16 cellular contexts compared by ENCODE assay signal in genomic region chr11:17171342-17171741, GRCh38. TPM values are rescaled to one million over a fixed set of nuclear protein-coding genes. Genes with fewer than 3 reads are reported as not detected.
DNase-seq lines count a peak whose midpoint lies in the region; ATAC-seq and TF ChIP-seq lines count a peak whose summit lies in the region.
"Had no signal": no experiment of that assay in that cellular context is flagged by ENCODE, and none has a peak within 500 bp of the region (broad histone marks: within the 10 kb centered on the region; RNA-seq: fewer than 3 reads in every experiment).

No MANE protein-coding gene starts in this region.

- CTCF ChIA-PET in activated CD4-positive, alpha-beta memory T cell treated with anti-CD3 and anti-CD28 coated beads for 36 hours (lab: Charles Lee) = no interaction called here

- H3K36me3 ChIP-seq in endodermal cell (ENCODE audit: control insufficient read depth, insufficient read depth, low read length) = peaks cover 41% of the 10 kb centered on the region

- peak; percentile 73 for DNase-seq in AG10803 (ENCODE audit: low read depth)
- peak; percentile 64 for DNase-seq in NCI-H226
- DNase-seq in endodermal cell = no peak
- DNase-seq in mesothelial cell of epicardium (ENCODE audit: low spot score in 2 of 2, unreplicated experiment in 2 of 2) = no peak
- no peak for DNase-seq in activated gamma-delta T cell (lab: John Stamatoyannopoulos, UW)
- no peak for DNase-seq in activated CD4-positive, alpha-beta memory T cell treated with anti-CD3 and anti-CD28 coated beads for 36 hours
- no peak for DNase-seq in activated naive CD4-positive, alpha-beta T cell treated with anti-CD3 and anti-CD28 coated beads, Interleukin-2, amount 50 U/mL, for 72 hours (ENCODE audit: low spot score in 2 of 2)
- DNase-seq in NCI-H82 treated with DMSO at 0.1 percent for 48 hours (lab: John Stamatoyannopoulos, UW; ENCODE audit: unreplicated experiment) = no peak
- DNase-seq: activated CD4-positive, alpha-beta T cell treated with anti-CD3 and anti-CD28 coated beads, Interleukin-2, amount 50 U/mL, for 48 hours; CD4-positive, alpha-beta memory T cell; foreskin melanocyte; islet precursor cell; MM.1S; stimulated activated CD4-positive, alpha-beta T cell treated with anti-CD3 and anti-CD28 coated beads, Interleukin-4, amount 100 ng/mL, for 24 hours; stimulated activated naive CD4-positive, alpha-beta T cell had no signal

- TF ChIP-seq CTCF in AG10803 (conservative IDR thresholded peaks at IDR 0.05; ENCODE audit: low read length) = no peak
- TF ChIP-seq CTCF in endodermal cell (conservative IDR thresholded peaks at IDR 0.05) = no peak
- no peak for TF ChIP-seq CTCF in mesothelial cell of epicardium (IDR thresholded peaks at IDR 0.05; ENCODE audit: unreplicated experiment)

- H3K9me3 Mint-ChIP-seq in endodermal cell (no peaks in the 10 kb centered on the region), mesothelial cell of epicardium (no peaks in the 10 kb centered on the region)
- H3K9me3 Mint-ChIP-seq in activated CD4-positive, alpha-beta memory T cell treated with anti-CD3 and anti-CD28 coated beads for 36 hours = no peaks in the 10 kb centered on the region
- H3K9me3 Mint-ChIP-seq in activated naive CD4-positive, alpha-beta T cell treated with anti-CD3 and anti-CD28 coated beads, Interleukin-2, amount 50 U/mL, for 72 hours = no peaks in the 10 kb centered on the region
- H3K9me3 Mint-ChIP-seq: CD4-positive, alpha-beta memory T cell; T-helper 1 cell treated with Interleukin-12 subunit alpha and Interleukin-12 subunit beta and Interleukin-4 antibody, amounts not matched to agents 30 μg/mL and 1 μg/mL, for 36 hours had no signal

- H3K27ac Mint-ChIP-seq in endodermal cell = peak overlapping the region; percentile 52
- H3K27ac Mint-ChIP-seq in mesothelial cell of epicardium = peak overlapping the region; percentile 92
- H3K27ac Mint-ChIP-seq in activated CD4-positive, alpha-beta memory T cell treated with anti-CD3 and anti-CD28 coated beads for 36 hours = no peak overlapping the region
- no peak overlapping the region for H3K27ac Mint-ChIP-seq in activated naive CD4-positive, alpha-beta T cell treated with anti-CD3 and anti-CD28 coated beads, Interleukin-2, amount 50 U/mL, for 72 hours
- H3K27ac Mint-ChIP-seq: T-helper 1 cell treated with Interleukin-12 subunit alpha and Interleukin-12 subunit beta and Interleukin-4 antibody, amounts not matched to agents 30 μg/mL and 1 μg/mL, for 36 hours had no signal

- no peaks in the 10 kb centered on the region for H3K27me3 ChIP-seq in endodermal cell (ENCODE audit: control insufficient read depth, insufficient read depth, low read length, poor library complexity, severe bottlenecking)

- no peaks in the 10 kb centered on the region for H3K9me3 ChIP-seq in endodermal cell (ENCODE audit: control insufficient read depth, low read length)

- no peak for ATAC-seq in activated naive CD4-positive, alpha-beta T cell treated with anti-CD3 and anti-CD28 coated beads, Interleukin-2, amount 50 U/mL, for 72 hours

- H3K4me1 Mint-ChIP-seq in endodermal cell (peaks cover 1% of the 10 kb centered on the region), mesothelial cell of epicardium (peaks cover 6% of the 10 kb centered on the region)
- peaks cover 6% of the 10 kb centered on the region for H3K4me1 Mint-ChIP-seq in activated CD4-positive, alpha-beta memory T cell treated with anti-CD3 and anti-CD28 coated beads for 36 hours (ENCODE audit: low read depth)

- no peak overlapping the region for H3K9ac ChIP-seq in endodermal cell (ENCODE audit: extremely low read depth, low read length, poor library complexity, severe bottlenecking)

- H3K4me1 ChIP-seq in endodermal cell (ENCODE audit: control insufficient read depth, insufficient read depth, low read length) = no peaks in the 10 kb centered on the region

- H3K27ac ChIP-seq in endodermal cell (ENCODE audit: low read depth, low read length) = no peak overlapping the region

- peaks cover 28% of the 10 kb centered on the region for H3K36me3 Mint-ChIP-seq in endodermal cell (ENCODE audit: low read depth)
- peaks cover 16% of the 10 kb centered on the region for H3K36me3 Mint-ChIP-seq in mesothelial cell of epicardium
- peaks cover 20% of the 10 kb centered on the region for H3K36me3 Mint-ChIP-seq in activated CD4-positive, alpha-beta memory T cell treated with anti-CD3 and anti-CD28 coated beads for 36 hours
- peaks cover 7 to 10% of the 10 kb centered on the region in 2 donors for H3K36me3 Mint-ChIP-seq in activated naive CD4-positive, alpha-beta T cell treated with anti-CD3 and anti-CD28 coated beads, Interleukin-2, amount 50 U/mL, for 72 hours

- no peaks in the 10 kb centered on the region for H3K27me3 Mint-ChIP-seq in endodermal cell (ENCODE audit: insufficient read depth)
- no peaks in the 10 kb centered on the region for H3K27me3 Mint-ChIP-seq in mesothelial cell of epicardium (ENCODE audit: low read depth)
- H3K27me3 Mint-ChIP-seq in activated CD4-positive, alpha-beta memory T cell treated with anti-CD3 and anti-CD28 coated beads for 36 hours = no peaks in the 10 kb centered on the region
- H3K27me3 Mint-ChIP-seq: CD4-positive, alpha-beta memory T cell had no signal

- POLR2A ChIA-PET in activated CD4-positive, alpha-beta memory T cell treated with anti-CD3 and anti-CD28 coated beads for 36 hours (lab: Charles Lee) = no interaction called here

- H3K4me3 ChIP-seq in AG10803 (ENCODE audit: low read length) (no peak overlapping the region), endodermal cell (ENCODE audit: low read length) (no peak overlapping the region)

- no CpG with 5 or more reads among the region's 2 CpGs for WGBS in endodermal cell (ENCODE audit: insufficient coverage in 1 of 2, insufficient read length in 1 of 2), 2 experiments

- H3K4me3 Mint-ChIP-seq in endodermal cell (no peak overlapping the region), mesothelial cell of epicardium (no peak overlapping the region)
- H3K4me3 Mint-ChIP-seq in activated CD4-positive, alpha-beta memory T cell treated with anti-CD3 and anti-CD28 coated beads for 36 hours = no peak overlapping the region
- H3K4me3 Mint-ChIP-seq: CD4-positive, alpha-beta memory T cell; T-helper 1 cell treated with Interleukin-12 subunit alpha and Interleukin-12 subunit beta and Interleukin-4 antibody, amounts not matched to agents 30 μg/mL and 1 μg/mL, for 36 hours had no signal

- intact Hi-C loops in activated CD4-positive, alpha-beta memory T cell treated with anti-CD3 and anti-CD28 coated beads for 36 hours (cut with micrococcal nuclease) = no loop called here

RNA-seq across cellular contexts. Expression of gene PIK3C2A, which starts 36.4 kb away (rescaled TPM):
- 100 to 1,000 TPM; 108 to 109 TPM for total RNA-seq in endodermal cell
- 47.2 TPM for polyA plus RNA-seq in endodermal cell (2013, experiment 1 of 2)
- polyA plus RNA-seq in endodermal cell (2013, experiment 2 of 2) = 51.9 TPM
- 71.3 to 77.1 TPM (median 74.0 TPM) in 3 replicates for total RNA-seq in mesothelial cell of epicardium
- 10 to 100 TPM; 21.2 to 21.7 TPM for total RNA-seq in activated CD4-positive, alpha-beta memory T cell treated with anti-CD3 and anti-CD28 coated beads for 36 hours
- 10 to 100 TPM; 24.0 to 29.2 TPM for total RNA-seq in activated naive CD4-positive, alpha-beta T cell treated with anti-CD3 and anti-CD28 coated beads, Interleukin-2, amount 50 U/mL, for 72 hours

Comparison
In these comparisons a context has a peak if more than half of its experiments do, and no peak if none do; other contexts are left out.
1. DNase-seq: peak in AG10803 (single experiment) and NCI-H226 (single experiment); none in endodermal cell (single experiment), mesothelial cell of epicardium (0 of 2), activated gamma-delta T cell (single experiment), activated CD4-positive, alpha-beta memory T cell treated with anti-CD3 and anti-CD28 coated beads for 36 hours (single experiment), activated naive CD4-positive, alpha-beta T cell treated with anti-CD3 and anti-CD28 coated beads, Interleukin-2, amount 50 U/mL, for 72 hours (0 of 2) and NCI-H82 treated with DMSO at 0.1 percent for 48 hours (single experiment).
2. H3K27ac Mint-ChIP-seq: peak in endodermal cell (single experiment) and mesothelial cell of epicardium (single experiment); none in activated CD4-positive, alpha-beta memory T cell treated with anti-CD3 and anti-CD28 coated beads for 36 hours (single experiment) and activated naive CD4-positive, alpha-beta T cell treated with anti-CD3 and anti-CD28 coated beads, Interleukin-2, amount 50 U/mL, for 72 hours (0 of 2).